10 cellular contexts compared by ENCODE assay signal in the genomic region with DNA sequence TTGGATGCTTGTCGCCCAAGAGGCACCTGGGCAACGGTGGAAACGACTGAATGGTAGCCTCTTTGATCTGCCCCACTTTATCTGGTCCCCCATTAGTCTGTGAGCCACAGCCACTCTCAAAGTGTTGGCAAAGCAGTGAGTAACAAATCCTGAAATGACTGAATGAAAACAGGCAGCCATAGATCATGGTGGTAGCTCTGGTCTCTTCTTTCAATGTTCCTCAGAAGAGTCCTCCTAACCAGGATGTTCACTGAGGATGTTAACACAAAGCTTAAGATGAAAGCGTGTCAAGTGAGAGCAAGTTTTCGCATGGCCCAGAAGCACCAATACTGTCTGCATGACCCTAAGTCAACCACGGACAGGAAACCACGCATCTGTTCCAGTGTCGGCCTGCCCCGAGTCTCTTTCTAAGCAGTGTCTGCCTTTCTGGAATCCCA.
DNase-seq lines count a peak whose midpoint lies in the region; ATAC-seq and TF ChIP-seq lines count a peak whose summit lies in the region.
"Had no signal": no experiment of that assay in that cellular context is flagged by ENCODE, and none has a peak within 500 bp of the region (broad histone marks: within the 10 kb centered on the region; RNA-seq: fewer than 3 reads in every experiment).

No MANE protein-coding gene starts in this region.

- H3K4me1 ChIP-seq in DND-41 (ENCODE audit: insufficient read depth, low read length) (peaks cover 38% of the 10 kb centered on the region), tibial artery (no peaks in the 10 kb centered on the region)

- peak overlapping the region; percentile 14; the same call in 1 of the 2 replicates for H3K4me2 ChIP-seq in DND-41 (ENCODE audit: insufficient read depth, low read length)

- H4K20me1 ChIP-seq in DND-41 (ENCODE audit: insufficient read depth, low read length) = no peaks in the 10 kb centered on the region

- no peak overlapping the region; the same call in 1 of the 2 replicates for H3K9ac ChIP-seq in DND-41 (ENCODE audit: low read depth, low read length)

- no peaks in the 10 kb centered on the region for H3K79me2 ChIP-seq in DND-41 (ENCODE audit: insufficient read depth, low read length)

- H3K4me3 ChIP-seq in DND-41 (ENCODE audit: low read depth in 1 of 2, low read length in 2 of 2) (no peak overlapping the region), astrocyte of the cerebellum (ENCODE audit: low read depth, low read length) (no peak overlapping the region), tibial artery (no peak overlapping the region)

- H3K9me3 ChIP-seq in DND-41 (ENCODE audit: insufficient read depth, low read length, severe bottlenecking) (no peaks in the 10 kb centered on the region), tibial artery (no peaks in the 10 kb centered on the region)

- DNase-seq in DND-41 (peak; percentile 71), LHCN-M2 (ENCODE audit: low read depth) (peak; percentile 14), astrocyte of the cerebellum (ENCODE audit: low read depth) (peak; percentile 9), NCI-H2196 treated with DMSO at 0.1 percent for 48 hours (lab: John Stamatoyannopoulos, UW; ENCODE audit: unreplicated experiment) (no peak), HT-29 (ENCODE audit: low spot score) (no peak), tibial artery (no peak)
- DNase-seq: DMS79 treated with DMSO at 0.1 percent for 48 hours, NCI-H1436 had no signal

- H3K36me3 ChIP-seq in DND-41 (ENCODE audit: insufficient read depth, low read length) (peaks cover 12% of the 10 kb centered on the region; the same call in 1 of the 2 replicates), tibial artery (peaks cover 28 to 38% (median 32%) of the 10 kb centered on the region in 3 donors)

- intact Hi-C loops in tibial artery (cut with DNase I; ENCODE audit: low total_unique reads) = no loop called here

- H3K27me3 ChIP-seq in DND-41 (ENCODE audit: insufficient read depth, low read length, poor library complexity) = no peaks in the 10 kb centered on the region
- no peaks in the 10 kb centered on the region for H3K27me3 ChIP-seq in tibial artery

- ATAC-seq in DND-41 (ENCODE audit: insufficient read depth, low read depth) = peak; percentile 88
- peak; percentile 55 for ATAC-seq in GM21528 (IDR thresholded peaks at IDR 0.05; ENCODE audit: low FRiP score, unreplicated experiment)
- ATAC-seq in SK-N-SH treated with all-trans-retinoic acid at 6 μM for 48 hours = no peak

- peak overlapping the region; percentile 61 for H3K27ac ChIP-seq in DND-41 (ENCODE audit: low read length)
- no peak overlapping the region for H3K27ac ChIP-seq in tibial artery

- TF ChIP-seq CTCF in DND-41 (IDR thresholded peaks at IDR 0.05; ENCODE audit: borderline replicate concordance, extremely low read depth, low read length, poor library complexity, severe bottlenecking) (no peak), astrocyte of the cerebellum (IDR thresholded peaks at IDR 0.05; ENCODE audit: low read depth, low read length, missing control alignments) (no peak), tibial artery (IDR thresholded peaks at IDR 0.05) (no peak)

- no peak overlapping the region for H2AFZ ChIP-seq in DND-41 (ENCODE audit: low read depth, low read length)

- in situ Hi-C loops in astrocyte of the cerebellum (cut with HindIII; ENCODE audit: low sequenced_read_pairs) = no loop called here

TF ChIP-seq in SK-N-SH treated with all-trans-retinoic acid at 6 μM for 48 hours, 23 proteins besides CTCF, POLR2A, EP300 and RAD21:
- TF ChIP-seq ZFP3 (CRISPR knock-in tag; IDR thresholded peaks at IDR 0.05) (no peak), ESRRG (CRISPR knock-in tag; IDR thresholded peaks at IDR 0.05) (no peak), POU6F1 (CRISPR knock-in tag; IDR thresholded peaks at IDR 0.05; ENCODE audit: borderline replicate concordance, low read depth) (no peak)

Comparison
In these comparisons a context has a peak if more than half of its experiments do, and no peak if none do; other contexts are left out.
1. DNase-seq: peak in DND-41 (single experiment), LHCN-M2 (single experiment) and astrocyte of the cerebellum (single experiment); none in NCI-H2196 treated with DMSO at 0.1 percent for 48 hours (single experiment), HT-29 (single experiment) and tibial artery (0 of 2).